ENCODE assay signal across 8 cellular contexts in the genomic region with DNA sequence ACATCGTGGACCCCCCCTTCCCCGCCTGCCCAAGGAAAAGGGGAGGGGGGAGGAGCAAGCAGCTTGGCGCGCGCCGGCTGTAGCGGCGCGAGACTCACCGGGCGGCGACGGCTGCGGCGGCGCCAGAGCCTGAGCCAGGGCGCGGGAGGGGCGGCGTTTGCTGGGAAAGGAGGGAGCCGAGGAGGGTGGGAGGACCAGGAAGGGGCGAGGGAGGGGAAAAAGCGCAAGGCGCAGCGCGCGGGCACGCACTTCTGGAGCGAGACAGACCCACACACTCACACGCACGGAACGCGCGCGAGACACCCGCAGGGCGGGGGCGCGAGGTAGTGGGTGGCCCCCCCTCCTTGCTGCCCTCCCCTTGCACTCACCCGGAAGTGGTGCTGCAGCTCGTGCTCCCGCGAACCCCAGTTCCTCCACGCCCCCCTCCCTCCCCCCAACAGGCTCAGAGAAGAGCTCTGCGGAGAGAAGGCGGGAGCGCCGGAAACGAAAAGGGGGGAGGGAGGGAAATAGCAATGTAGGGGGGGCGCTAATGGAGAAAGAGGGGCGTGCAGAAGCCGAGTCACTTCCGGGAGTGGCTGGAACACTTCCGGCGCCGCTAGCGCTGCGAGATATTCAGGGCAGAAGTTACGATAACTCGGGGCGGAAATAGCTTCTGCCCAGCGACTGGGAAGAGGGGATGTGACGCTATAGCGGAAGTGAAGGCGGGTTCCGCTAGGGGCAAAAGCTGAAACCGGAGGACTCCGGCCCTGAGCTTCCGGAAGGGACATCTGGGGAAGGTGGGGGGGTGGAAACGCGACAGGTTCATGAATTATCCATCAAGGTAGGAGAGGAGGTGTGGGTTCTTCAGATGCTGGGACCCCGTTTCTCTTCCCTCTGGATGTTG. TPM values are rescaled to one million over a fixed set of nuclear protein-coding genes. Genes with fewer than 3 reads are reported as not detected.
DNase-seq lines count a peak whose midpoint lies in the region; ATAC-seq and TF ChIP-seq lines count a peak whose summit lies in the region.

A gene (minus strand): TSS at position 376 of the 883 bp plus-strand sequence. CDS start 9,855 bp downstream, outside the sequence.

- H3K27ac ChIP-seq in upper lobe of right lung: peak within 1 kb of the TSS; percentile 96

- in situ Hi-C loops in GM13977 (cut with MboI; ENCODE audit: low pct_unique_long_range_greater_than_20kb, low sequenced_read_pairs, unreplicated experiment): no loop called here

- H3K9me3 ChIP-seq in T-helper 17 cell (ENCODE audit: control insufficient read depth, low read length, poor library complexity, severe bottlenecking) (no peaks in the 10 kb centered on the region), upper lobe of right lung (no peaks in the 10 kb centered on the region)

- peak; percentile 90 for ATAC-seq in HG02885 (IDR thresholded peaks at IDR 0.05; ENCODE audit: poor library complexity, unreplicated experiment)
- peak; percentile 84 for ATAC-seq in T-helper 17 cell
- peak; percentile 92 to 93 for ATAC-seq in left cardiac atrium
- peak; percentile 94 for ATAC-seq in upper lobe of right lung

- TF ChIP-seq CTCF in GM13977 (IDR thresholded peaks at IDR 0.05; ENCODE audit: extremely low read depth, insufficient read depth, missing control alignments): no peak
- peak; percentile 25 for TF ChIP-seq CTCF in upper lobe of right lung (IDR thresholded peaks at IDR 0.05)

- intact Hi-C loops in left cardiac atrium (cut with DNase I) (loop anchor here in 1 of 2 donors (1.0 kb wide), 1 partner anchor 26 kb away; a partner anchor contains a TSS), posterior vena cava (cut with DNase I) (loop anchor here in 1 of 2 donors (1.0 kb wide), 1 partner anchor 26 kb away; a partner anchor contains a TSS), upper lobe of right lung (cut with DNase I) (no loop called here)

- H3K36me3 ChIP-seq in upper lobe of right lung: no peaks in the 10 kb centered on the region

- H3K4me1 Mint-ChIP-seq in T-helper 17 cell: peaks cover 44% of the 10 kb centered on the region

- H3K27me3 ChIP-seq in upper lobe of right lung: no peaks in the 10 kb centered on the region

- DNase-seq in GM13977 (ENCODE audit: low spot score) (peak; percentile 96), NCI-H1694 treated with DMSO at 0.1 percent for 48 hours (lab: John Stamatoyannopoulos, UW) (peak; percentile 99), T-helper 17 cell (peak; percentile 85 to 93 (median 88)), amygdala (lab: John Stamatoyannopoulos, UW) (peak; percentile 66 to 100 (median 98)), left cardiac atrium (peak; percentile 97), posterior vena cava (ENCODE audit: low spot score) (peak; percentile 99), upper lobe of right lung (peak; percentile 97)

- peak within 1 kb of the TSS; percentile 96 for H3K27ac Mint-ChIP-seq in T-helper 17 cell

- no peaks in the 10 kb centered on the region for H3K27me3 Mint-ChIP-seq in T-helper 17 cell

- H3K4me3 ChIP-seq in upper lobe of right lung: peak within 1 kb of the TSS; percentile 82

- H3K4me3 Mint-ChIP-seq in T-helper 17 cell: peak within 1 kb of the TSS; percentile 92

- H3K4me1 ChIP-seq in upper lobe of right lung: peaks cover 35% of the 10 kb centered on the region

- peaks cover 3% of the 10 kb centered on the region for H3K36me3 Mint-ChIP-seq in T-helper 17 cell (ENCODE audit: low read depth)

RNA-seq across cellular contexts. Expression of the gene that starts here (rescaled TPM):
- total RNA-seq in T-helper 17 cell: 10 to 100 TPM; 62.9 to 66.3 TPM
- total RNA-seq in left cardiac atrium: 10 to 100 TPM; 28.3 to 31.2 TPM
- total RNA-seq in posterior vena cava: 10 to 100 TPM; 35.6 to 40.1 TPM
- total RNA-seq in upper lobe of right lung: 53.6 TPM

Comparison
In these comparisons a context has a peak if more than half of its experiments do, and no peak if none do; other contexts are left out.
1. Peak in every context shown above with its lines: DNase-seq, ATAC-seq, H3K4me3 ChIP-seq and H3K27ac ChIP-seq.